In the genomic region with DNA sequence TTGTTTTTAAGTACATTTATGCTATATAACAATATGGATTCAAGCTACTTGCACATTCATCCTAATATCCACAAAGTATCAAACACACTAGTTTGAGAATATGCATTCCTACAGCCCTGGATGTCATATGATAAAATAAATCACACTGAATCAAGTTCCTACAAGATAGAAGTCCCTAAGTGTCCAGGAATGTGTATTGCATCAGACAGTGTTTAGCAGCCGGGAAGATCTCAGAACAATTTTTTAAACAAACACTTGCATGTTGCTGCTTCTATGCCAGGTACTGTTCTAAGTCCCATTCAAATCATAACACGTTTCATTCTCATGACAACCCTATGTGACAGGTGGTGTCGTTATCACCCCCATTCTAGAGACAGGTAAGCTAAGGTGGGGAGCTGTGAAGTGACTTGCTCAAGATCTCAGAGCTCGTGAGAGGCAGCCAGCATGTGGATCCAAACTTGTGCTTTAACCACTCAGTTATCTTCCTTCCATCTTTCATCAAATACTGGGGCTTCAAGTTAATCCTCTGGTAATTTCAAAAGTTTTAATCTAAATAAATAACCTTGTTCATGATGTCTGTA, we compare ENCODE assay signal across 2 cellular contexts.
TF ChIP-seq lines count a peak whose summit lies in the region.

No MANE protein-coding gene starts in this region.

TF ChIP-seq in K562, 482 proteins besides CTCF, POLR2A, EP300 and RAD21 (continued from another document):
- TF ChIP-seq CEBPG (CRISPR knock-in tag; IDR thresholded peaks at IDR 0.05) (no peak), CEBPG (tag; conservative IDR thresholded peaks at IDR 0.05 in 1 of 2, IDR thresholded peaks at IDR 0.05 in 1 of 2) (peak; percentile 25 to 49; a peak in 2 of 4 replicates), RFX5 (IDR thresholded peaks at IDR 0.05; ENCODE audit: low read depth, low read length) (no peak), CAMTA2 (CRISPR knock-in tag; conservative IDR thresholded peaks at IDR 0.05) (no peak), KDM5B (IDR thresholded peaks at IDR 0.05; ENCODE audit: insufficient replicate concordance, low read depth, low read length) (no peak), CEBPB (tag; IDR thresholded peaks at IDR 0.05) (peak; percentile 9; the same call in 1 of the 2 replicates), RBM25 (IDR thresholded peaks at IDR 0.05; ENCODE audit: low read depth, low read length, severe bottlenecking) (peak; percentile 62), CREB1 (IDR thresholded peaks at IDR 0.05) (no peak), CREB1 (CRISPR knock-in tag; IDR thresholded peaks at IDR 0.05) (0 out of 2 replicates have a peak, but pooled peaks have one; percentile 19), RNF2 (IDR thresholded peaks at IDR 0.05) (no peak)
- TF ChIP-seq, protein P1, sequence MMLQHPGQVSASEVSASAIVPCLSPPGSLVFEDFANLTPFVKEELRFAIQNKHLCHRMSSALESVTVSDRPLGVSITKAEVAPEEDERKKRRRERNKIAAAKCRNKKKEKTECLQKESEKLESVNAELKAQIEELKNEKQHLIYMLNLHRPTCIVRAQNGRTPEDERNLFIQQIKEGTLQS (IDR thresholded peaks at IDR 0.05): peak; percentile 32; the same call in 1 of the 2 replicates
- TF ChIP-seq, protein P1 (CRISPR knock-in tag; conservative IDR thresholded peaks at IDR 0.05): no peak

TF ChIP-seq in HEK293T, 16 proteins besides CTCF, POLR2A, EP300 and RAD21 (continued from another document):
- TF ChIP-seq SP1 (IDR thresholded peaks at IDR 0.05) (no peak), FOXM1 (IDR thresholded peaks at IDR 0.05; ENCODE audit: borderline replicate concordance) (no peak), ELF4 (IDR thresholded peaks at IDR 0.05) (no peak), HDGF (IDR thresholded peaks at IDR 0.05; ENCODE audit: borderline replicate concordance) (no peak), PKNOX1 (IDR thresholded peaks at IDR 0.05) (no peak)
TF ChIP-seq in HEK293T: peak in this region for 0.
